ENCODE assay signal across 12 cellular contexts in genomic region chr5:75729321-75729720, GRCh38.
"Had no signal": no experiment of that assay in that cellular context is flagged by ENCODE, and none has a peak within 500 bp of the region (broad histone marks: within the 10 kb centered on the region; RNA-seq: fewer than 3 reads in every experiment).

No MANE protein-coding gene starts in this region.

- H3K27ac ChIP-seq: gastrocnemius medialis, uterus had no signal

- H3K9me3 ChIP-seq: gastrocnemius medialis, uterus had no signal

- H3K27me3 ChIP-seq: gastrocnemius medialis, uterus had no signal

- H3K4me1 ChIP-seq: gastrocnemius medialis, uterus had no signal

- DNase-seq: activated CD4-positive, alpha-beta T cell treated with anti-CD3 and anti-CD28 coated beads, Interleukin-2, amount 10 ng/mL, durations not matched to agents 7 days and 5 days; activated naive CD4-positive, alpha-beta T cell treated with anti-CD3 and anti-CD28 coated beads for 36 hours; activated T-cell treated with anti-CD3 and anti-CD28 coated beads for 4 hours; central memory CD4-positive, alpha-beta T cell; gastrocnemius medialis; islet precursor cell; naive B cell; posterior cingulate gyrus; stimulated activated CD4-positive, alpha-beta T cell treated with anti-CD3 and anti-CD28 coated beads, Interleukin-4, amount 100 ng/mL, for 1 hour; stimulated activated CD8-positive, alpha-beta memory T cell treated with anti-CD3 and anti-CD28 coated beads, Interleukin-4, amount 100 ng/mL, for 48 hours; T-cell; uterus had no signal

- H3K36me3 ChIP-seq: gastrocnemius medialis, uterus had no signal

- H3K4me3 ChIP-seq: gastrocnemius medialis, uterus had no signal
